ENCODE assay signal across 1 cellular context in the genomic region with DNA sequence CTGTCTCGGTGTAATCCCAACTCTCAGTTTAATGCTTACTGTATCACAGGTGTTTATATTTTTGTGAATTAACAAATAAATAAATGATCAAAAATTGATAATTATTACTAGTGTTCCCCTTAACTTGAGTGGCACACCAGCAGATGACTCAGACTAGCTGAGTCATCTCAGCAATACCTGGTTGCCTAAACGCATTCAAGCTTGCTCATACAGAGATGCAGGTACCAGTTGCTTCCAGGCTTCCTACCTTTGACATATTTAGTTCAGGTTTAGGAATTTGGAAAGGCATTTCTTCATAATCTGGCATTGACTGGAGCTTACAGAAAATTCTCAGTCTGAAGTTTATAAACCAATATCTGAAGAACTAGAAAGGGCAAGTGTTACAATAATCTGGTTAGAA.
TF ChIP-seq lines count a peak whose summit lies in the region.

No MANE protein-coding gene starts in this region.

TF ChIP-seq in HCT116, 20 proteins besides CTCF, POLR2A, EP300 and RAD21 (continued from another document):
- TF ChIP-seq, protein P1, sequence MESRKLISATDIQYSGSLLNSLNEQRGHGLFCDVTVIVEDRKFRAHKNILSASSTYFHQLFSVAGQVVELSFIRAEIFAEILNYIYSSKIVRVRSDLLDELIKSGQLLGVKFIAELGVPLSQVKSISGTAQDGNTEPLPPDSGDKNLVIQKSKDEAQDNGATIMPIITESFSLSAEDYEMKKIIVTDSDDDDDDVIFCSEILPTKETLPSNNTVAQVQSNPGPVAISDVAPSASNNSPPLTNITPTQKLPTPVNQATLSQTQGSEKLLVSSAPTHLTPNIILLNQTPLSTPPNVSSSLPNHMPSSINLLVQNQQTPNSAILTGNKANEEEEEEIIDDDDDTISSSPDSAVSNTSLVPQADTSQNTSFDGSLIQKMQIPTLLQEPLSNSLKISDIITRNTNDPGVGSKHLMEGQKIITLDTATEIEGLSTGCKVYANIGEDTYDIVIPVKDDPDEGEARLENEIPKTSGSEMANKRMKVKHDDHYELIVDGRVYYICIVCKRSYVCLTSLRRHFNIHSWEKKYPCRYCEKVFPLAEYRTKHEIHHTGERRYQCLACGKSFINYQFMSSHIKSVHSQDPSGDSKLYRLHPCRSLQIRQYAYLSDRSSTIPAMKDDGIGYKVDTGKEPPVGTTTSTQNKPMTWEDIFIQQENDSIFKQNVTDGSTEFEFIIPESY (IDR thresholded peaks at IDR 0.05; ENCODE audit: extremely low read depth, insufficient replicate concordance, low read length), result no peak
- TF ChIP-seq SP1 (IDR thresholded peaks at IDR 0.05; ENCODE audit: low read depth) (0 out of 2 replicates have a peak, but pooled peaks have one; percentile 16), CBX3 (IDR thresholded peaks at IDR 0.05; ENCODE audit: low read depth) (0 out of 2 replicates have a peak, but pooled peaks have one; percentile 23), SRF (IDR thresholded peaks at IDR 0.05; ENCODE audit: low read depth) (0 out of 2 replicates have a peak, but pooled peaks have one; percentile 17)
